19 cellular contexts compared by ENCODE assay signal in the genomic region with DNA sequence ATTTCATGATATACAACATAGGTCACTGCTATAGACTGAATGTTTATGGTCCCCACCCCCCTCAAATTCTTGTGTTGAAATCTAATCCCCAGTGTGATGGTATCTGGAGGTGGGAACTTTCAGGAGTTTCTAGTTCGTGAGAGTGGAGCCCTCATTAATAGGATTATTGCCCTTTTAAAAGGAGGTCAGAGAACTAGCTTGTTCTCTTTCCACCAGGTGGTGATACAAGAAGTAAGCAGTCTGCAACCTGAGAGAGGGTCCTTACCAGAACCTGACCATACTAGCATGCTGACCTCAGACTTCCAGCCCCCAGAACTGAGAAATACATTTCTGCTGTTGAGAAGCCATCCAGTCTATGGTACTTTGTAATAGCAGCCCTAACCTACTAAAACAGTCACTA. TPM values are rescaled to one million over a fixed set of nuclear protein-coding genes. Genes with fewer than 3 reads are reported as not detected.
DNase-seq lines count a peak whose midpoint lies in the region; ATAC-seq, FAIRE-seq and TF ChIP-seq lines count a peak whose summit lies in the region.
"Had no signal": no experiment of that assay in that cellular context is flagged by ENCODE, and none has a peak within 500 bp of the region (broad histone marks: within the 10 kb centered on the region; RNA-seq: fewer than 3 reads in every experiment).

No MANE protein-coding gene starts in this region.

- POLR2A ChIA-PET in H1 (lab: Charles Lee; ENCODE audit: partially characterized antibody): interaction anchor here (1.0 to 1.2 kb wide), 2 partner anchors 26 to 154 kb away, joined by 3 to 4 read pairs; no protein-coding TSS in a partner anchor

- DNase-seq in H1 (ENCODE audit: low read depth in 1 of 2, low spot score in 2 of 2) (no peak), mesendoderm (peak; percentile 76), WERI-Rb-1 (no peak), COLO829 (ENCODE audit: low spot score) (no peak)
- no peak for DNase-seq in central memory CD4-positive, alpha-beta T cell
- DNase-seq: BE2C; CD4-positive, alpha-beta memory T cell; COR-L47; DMS153; DND-41; GF-D8; H7 had no signal

- TF ChIP-seq CTCF in H1 (IDR thresholded peaks at IDR 0.05; ENCODE audit: control extremely low read depth in 1 of 3, insufficient read depth in 1 of 3, low read depth in 1 of 3, low read length in 3 of 3) (peak in 1 of 3 experiments; percentile 15; a peak in 1 of 4 replicates), WERI-Rb-1 (IDR thresholded peaks at IDR 0.05; ENCODE audit: low read depth, low read length) (no peak)

- CTCF ChIA-PET in H1 (lab: Charles Lee; ENCODE audit: partially characterized antibody): interaction anchor here (0.7 to 2.4 kb wide), 9 partner anchors 8 to 455 kb away, joined by 3 to 8 read pairs (median 3); no protein-coding TSS in a partner anchor

- no peak overlapping the region for H2AFZ ChIP-seq in H1 (ENCODE audit: low read length)

- no peak for TF ChIP-seq POLR2A in H1 (IDR thresholded peaks at IDR 0.05; ENCODE audit: control extremely low read depth in 1 of 2, low read depth in 2 of 2, low read length in 2 of 2)

- H3K4me3 ChIP-seq in HUES48 (ENCODE audit: low read depth, low read length): no peak overlapping the region
- peak overlapping the region in 1 of 4 experiments; percentile 17; a peak in 1 of 8 replicates for H3K4me3 ChIP-seq in H1 (ENCODE audit: extremely low read depth in 1 of 4, insufficient read depth in 2 of 4, low read depth in 3 of 4, low read length in 4 of 4)
- no peak overlapping the region for H3K4me3 ChIP-seq in mesendoderm (ENCODE audit: low read length)
- no peak overlapping the region for H3K4me3 ChIP-seq in WERI-Rb-1 (ENCODE audit: low read depth, low read length)
- H3K4me3 ChIP-seq: A549 had no signal

- no peaks in the 10 kb centered on the region for H3K23me2 ChIP-seq in H1 (ENCODE audit: low read depth, low read length)

- H2BK5ac ChIP-seq in H1 (ENCODE audit: low read depth, low read length) (no peak overlapping the region), mesendoderm (ENCODE audit: low read length) (no peak overlapping the region)

- H3K27ac ChIP-seq in HUES48 (ENCODE audit: low read depth, low read length) (peak overlapping the region; percentile 66), H1 (ENCODE audit: low read depth, low read length) (no peak overlapping the region), mesendoderm (ENCODE audit: low read depth, low read length) (no peak overlapping the region), WERI-Rb-1 (no peak overlapping the region)
- H3K27ac ChIP-seq: A549, C4-2B, KMS-11 had no signal

- H2AK5ac ChIP-seq in H1 (ENCODE audit: low read depth, low read length) (no peak overlapping the region), mesendoderm (ENCODE audit: low read length) (no peak overlapping the region)

- H3K36me3 ChIP-seq in HUES48 (ENCODE audit: control insufficient read depth, insufficient read depth, low read length) (no peaks in the 10 kb centered on the region; the same call in 1 of the 2 replicates), H1 (ENCODE audit: control insufficient read depth in 2 of 4, insufficient read depth in 4 of 4, low read length in 3 of 4) (peaks cover 0 to 5% (median 0%) of the 10 kb centered on the region in 4 experiments; a peak in 1 of 8 replicates), mesendoderm (ENCODE audit: control insufficient read depth, insufficient read depth, low read length) (no peaks in the 10 kb centered on the region), WERI-Rb-1 (peaks cover 4% of the 10 kb centered on the region; the same call in 1 of the 2 replicates)
- H3K36me3 ChIP-seq: BE2C had no signal

- TF ChIP-seq EP300 in H1 (IDR thresholded peaks at IDR 0.05; ENCODE audit: borderline replicate concordance in 1 of 2, low read depth in 2 of 2, low read length in 2 of 2): no peak

- H3K4ac ChIP-seq in H1 (replicated peaks; ENCODE audit: insufficient read length, low read depth, low read length) (no peak overlapping the region), mesendoderm (ENCODE audit: low read depth, low read length) (no peak overlapping the region)

- H3K9me3 ChIP-seq in HUES48 (ENCODE audit: control insufficient read depth, insufficient read depth, low read length) (no peaks in the 10 kb centered on the region), H1 (ENCODE audit: insufficient read depth in 2 of 2, low read depth in 1 of 2, low read length in 1 of 2) (no peaks in the 10 kb centered on the region), WERI-Rb-1 (ENCODE audit: severe bottlenecking) (no peaks in the 10 kb centered on the region)
- H3K9me3 ChIP-seq: A549, BE2C had no signal

- no peak for FAIRE-seq in H1 (lab: Jason Lieb, UNC)
- FAIRE-seq: A549, D721Med, HepG2 had no signal

- H3K4me1 ChIP-seq in HUES48 (ENCODE audit: control insufficient read depth, insufficient read depth, low read length): peaks cover 45% of the 10 kb centered on the region
- H3K4me1 ChIP-seq in H1 (replicated peaks in 1 of 4; ENCODE audit: control insufficient read depth in 3 of 4, insufficient read depth in 4 of 4, low read length in 3 of 4): peaks cover 0 to 12% (median 7%) of the 10 kb centered on the region in 4 experiments; a peak in 5 of 7 replicates
- peaks cover 11% of the 10 kb centered on the region for H3K4me1 ChIP-seq in mesendoderm (ENCODE audit: control insufficient read depth, low read depth, low read length)
- H3K4me1 ChIP-seq: A549, BE2C had no signal

- H3K56ac ChIP-seq in H1 (replicated peaks; ENCODE audit: insufficient read length, low read depth, low read length) (no peak overlapping the region), mesendoderm (ENCODE audit: low read length) (no peak overlapping the region)

- H4K8ac ChIP-seq in H1 (ENCODE audit: extremely low read depth, insufficient read depth, low read length): no peak overlapping the region
- H4K8ac ChIP-seq in mesendoderm (ENCODE audit: low read depth, low read length): no peak overlapping the region

- H2BK120ac ChIP-seq in H1 (replicated peaks; ENCODE audit: low read depth, low read length): no peak overlapping the region
- H2BK120ac ChIP-seq in mesendoderm (ENCODE audit: low read depth, low read length): no peak overlapping the region

- H3K4me2 ChIP-seq in H1 (ENCODE audit: insufficient read depth in 1 of 2, low read depth in 2 of 2, low read length in 2 of 2) (no peak overlapping the region; a peak in 1 of 4 replicates), mesendoderm (ENCODE audit: low read length) (no peak overlapping the region)
- H3K4me2 ChIP-seq: A549, KMS-11 had no signal

- ATAC-seq in HG03139 (IDR thresholded peaks at IDR 0.05; ENCODE audit: unreplicated experiment): no peak
- ATAC-seq: A549, HepG2 had no signal

- no peak overlapping the region for H3K23ac ChIP-seq in H1 (ENCODE audit: insufficient read length)
- H3K23ac ChIP-seq in mesendoderm (ENCODE audit: low read length): no peak overlapping the region

- H2BK12ac ChIP-seq in H1 (ENCODE audit: low read depth, low read length): no peak overlapping the region

- H3K18ac ChIP-seq in H1 (ENCODE audit: extremely low read depth, low read length) (no peak overlapping the region), mesendoderm (ENCODE audit: low read length) (peak overlapping the region; percentile 68)

- H4K20me1 ChIP-seq in H1 (replicated peaks in 1 of 2; ENCODE audit: control insufficient read depth in 1 of 2, insufficient read depth in 2 of 2, low read length in 2 of 2): peaks cover 0 to 3% of the 10 kb centered on the region in 2 experiments

- no peak overlapping the region for H2BK20ac ChIP-seq in H1 (ENCODE audit: low read length)

- H2BK15ac ChIP-seq in H1 (ENCODE audit: low read length) (no peak overlapping the region), mesendoderm (replicated peaks; ENCODE audit: low read depth) (no peak overlapping the region)

- no peak overlapping the region for H3K9ac ChIP-seq in HUES48 (ENCODE audit: low read depth, low read length)
- H3K9ac ChIP-seq in H1 (replicated peaks in 1 of 4; ENCODE audit: extremely low read depth in 1 of 4, low read depth in 3 of 4, low read length in 3 of 4): no peak overlapping the region
- no peak overlapping the region for H3K9ac ChIP-seq in mesendoderm (ENCODE audit: low read length)
- H3K9ac ChIP-seq: KMS-11 had no signal

- H3K27me3 ChIP-seq in HUES48 (ENCODE audit: control insufficient read depth, insufficient read depth, low read length) (no peaks in the 10 kb centered on the region), H1 (replicated peaks in 1 of 4; ENCODE audit: control insufficient read depth in 3 of 4, extremely low read depth in 1 of 4, insufficient read depth in 3 of 4, low read length in 3 of 4) (no peaks in the 10 kb centered on the region), mesendoderm (ENCODE audit: insufficient read depth, low read length, poor library complexity) (no peaks in the 10 kb centered on the region), WERI-Rb-1 (ENCODE audit: insufficient read depth, low read depth, severe bottlenecking) (no peaks in the 10 kb centered on the region)
- H3K27me3 ChIP-seq: BE2C had no signal

- peak; percentile 11 to 40; a peak in 2 of 4 replicates for TF ChIP-seq RAD21 in H1 (IDR thresholded peaks at IDR 0.05 in 1 of 2, conservative IDR thresholded peaks at IDR 0.05 in 1 of 2; ENCODE audit: low read depth in 2 of 2, low read length in 2 of 2)

- H3K79me1 ChIP-seq in H1 (ENCODE audit: low read depth, low read length) (no peaks in the 10 kb centered on the region), mesendoderm (ENCODE audit: low read length) (no peaks in the 10 kb centered on the region)

- 64% methylated on average over 1 of the region's 1 CpG; no CpG with 5 or more reads in 1 of the 2 experiments for WGBS in H1 (ENCODE audit: extremely low coverage in 1 of 2, insufficient coverage in 1 of 2, insufficient read length in 1 of 2, insufficient replicate concordance in 2 of 2, low coverage in 1 of 2, low lambda C conversion rate in 2 of 2, missing lambda C conversion rate in 1 of 2), 2 experiments
- WGBS in mesendoderm (ENCODE audit: extremely low coverage, insufficient coverage, low lambda C conversion rate): no CpG with 5 or more reads among the region's 1 CpG

- H4K91ac ChIP-seq in H1 (replicated peaks; ENCODE audit: insufficient read length, low read length): no peak overlapping the region

- H3K79me2 ChIP-seq in H1 (ENCODE audit: control insufficient read depth in 1 of 2, insufficient read depth in 2 of 2, low read length in 2 of 2) (peaks cover 0 to 11% of the 10 kb centered on the region in 2 experiments; a peak in 2 of 4 replicates), mesendoderm (ENCODE audit: control insufficient read depth, insufficient read depth, low read length) (no peaks in the 10 kb centered on the region)

- H4K5ac ChIP-seq in H1 (ENCODE audit: insufficient read length, low read depth, low read length): no peak overlapping the region
- H4K5ac ChIP-seq in mesendoderm (ENCODE audit: low read length): no peak overlapping the region

- H3K14ac ChIP-seq in H1 (ENCODE audit: insufficient read length): no peak overlapping the region

RNA-seq across cellular contexts. Expression of gene TMEM161B, which starts 33.3 kb away (rescaled TPM):
- 13.6 and 13.8 TPM in 2 replicates for total RNA-seq in H1 (2021; fragmentation: NEBNext Ultra II Directional; extraction: Animal tissue kit (Norgen Biotek cat#: 25700))
- 4.1 and 7.4 TPM in 2 replicates for polyA plus RNA-seq in H1 (2011; rRNA removed)
- 8.8 TPM for polyA plus RNA-seq in H1 (2011; cell fraction: cytosol; rRNA removed)
- 6.0 TPM for polyA plus RNA-seq in H1 (2011; cell fraction: nucleus; rRNA removed)
- 6.6 to 9.5 TPM (median 7.5 TPM) in 4 replicates for polyA plus RNA-seq in H1 (2012, experiment 1 of 2)
- polyA plus RNA-seq in H1 (2012, experiment 2 of 2): 0.60 TPM
- 17.8 TPM for polyA plus RNA-seq in H1 (2013, experiment 1 of 2)
- 18.4 TPM for polyA plus RNA-seq in H1 (2013, experiment 2 of 2)
- polyA minus RNA-seq in H1 (2011; rRNA and poly(A)+ RNA removed): 19.5 and 20.3 TPM in 2 replicates
- polyA minus RNA-seq in H1 (2011; cell fraction: cytosol; rRNA and poly(A)+ RNA removed): 7.8 TPM
- polyA minus RNA-seq in H1 (2011; cell fraction: nucleus; rRNA and poly(A)+ RNA removed): 52.6 TPM
- 8.5 TPM for polyA plus RNA-seq in mesendoderm (2013, experiment 1 of 2)
- polyA plus RNA-seq in mesendoderm (2013, experiment 2 of 2): 8.6 TPM
